8 cellular contexts compared by ENCODE assay signal in the genomic region with DNA sequence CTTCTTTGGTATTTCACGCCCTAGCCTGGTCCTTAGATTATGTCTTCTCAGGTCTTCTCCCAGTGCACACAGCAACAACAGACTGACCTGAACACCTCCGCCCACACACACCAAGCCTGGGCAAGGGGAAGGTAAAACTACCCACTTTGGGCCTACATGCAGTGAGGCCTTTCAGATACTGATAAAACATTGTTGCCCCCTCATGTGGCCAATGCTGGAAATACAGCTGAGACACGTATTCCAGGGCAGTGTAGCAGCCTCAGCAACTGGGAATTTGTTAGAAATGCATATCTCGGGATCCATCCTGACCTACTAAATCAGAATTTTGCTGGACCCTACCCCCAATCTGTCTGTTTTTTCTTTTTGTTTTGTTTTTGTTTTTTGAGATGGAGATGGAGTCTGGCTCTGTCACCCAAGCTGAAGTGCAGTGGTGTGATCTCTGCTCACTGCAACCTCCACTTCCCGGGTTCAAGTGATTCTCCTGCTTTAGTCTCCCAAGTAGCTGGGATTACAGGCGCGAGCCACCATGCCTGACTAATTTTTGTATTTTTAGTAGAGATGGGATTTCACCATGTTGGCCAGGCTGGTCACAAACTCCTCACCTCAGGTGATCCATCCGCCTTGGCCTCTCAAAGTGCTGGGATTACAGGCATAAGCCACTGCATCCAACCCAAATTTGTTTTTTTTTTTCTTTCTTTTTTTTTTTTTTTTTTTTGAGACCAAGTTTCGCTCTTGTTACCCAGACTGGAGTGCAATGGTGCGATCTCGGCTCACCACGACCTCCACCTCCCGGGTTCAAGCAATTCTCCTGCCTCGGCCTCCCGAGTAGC. TPM values are rescaled to one million over a fixed set of nuclear protein-coding genes. Genes with fewer than 3 reads are reported as not detected.
A peak's percentile ranks its signal among the peaks of the same experiment; 100 is the strongest.
DNase-seq lines count a peak whose midpoint lies in the region; ATAC-seq, FAIRE-seq and TF ChIP-seq lines count a peak whose summit lies in the region.
"Not testable (repeated sequence)": the region's sequence is repeated elsewhere in the genome, so short reads cannot be mapped to it uniquely, and the experiment has no call there.

No MANE protein-coding gene starts in this region.

- not testable (repeated sequence) for H3K4me2 ChIP-seq in PC-9

- in situ Hi-C loops in ACHN (cut with HindIII; ENCODE audit: low pct_ligation_motif_present, low pct_unique_long_range_greater_than_20kb, low sequenced_read_pairs), result not testable (repeated sequence)

- FAIRE-seq in GM18507 (lab: Jason Lieb, UNC), result peak; percentile 80

- not testable (repeated sequence) for H3K27me3 ChIP-seq in PC-9 (ENCODE audit: insufficient read depth, low read depth)

- ATAC-seq in left colon, result peak; percentile 74

- peak; percentile 79 for DNase-seq in ACHN
- DNase-seq in GM18507 (ENCODE audit: extremely low spot score, insufficient read length, low read depth), result peak; percentile 50
- peak; percentile 67 to 79 for DNase-seq in PC-9
- peak; percentile 42 to 73 (median 61) for DNase-seq in activated CD8-positive, alpha-beta memory T cell treated with anti-CD3 and anti-CD28 coated beads for 48 hours (ENCODE audit: low read depth in 2 of 3, low spot score in 2 of 3)
- peak; percentile 75 to 83 for DNase-seq in dermis microvascular lymphatic vessel endothelial cell (ENCODE audit: low read depth in 2 of 2)
- peak; percentile 60 to 88 for DNase-seq in left colon
- peak; percentile 87 for DNase-seq in stimulated activated CD4-positive, alpha-beta T cell treated with anti-CD3 and anti-CD28 coated beads, Interleukin-15, amount 100 ng/mL, for 24 hours

- POLR2A ChIA-PET in PC-9 (lab: Charles Lee; ENCODE audit: unreplicated experiment), result interaction anchor here (0.5 to 1.1 kb wide), 4 partner anchors 17 to 133 kb away, joined by 3 to 11 read pairs (median 6); no protein-coding TSS in a partner anchor

- TF ChIP-seq CTCF in LNCAP (IDR thresholded peaks at IDR 0.05), result peak; percentile 65
- peak; percentile 83 for TF ChIP-seq CTCF in PC-9 (conservative IDR thresholded peaks at IDR 0.05)

- not testable (repeated sequence) for H3K79me2 ChIP-seq in PC-9 (ENCODE audit: low read depth)

- not testable (repeated sequence) for H2AFZ ChIP-seq in PC-9

- CTCF ChIA-PET in PC-9 (lab: Charles Lee), result interaction anchor here (0.6 to 1.5 kb wide), 6 partner anchors 17 to 384 kb away, joined by 3 to 9 read pairs (median 4); no protein-coding TSS in a partner anchor

- H3K9me3 ChIP-seq in PC-9 (ENCODE audit: insufficient read depth, low read depth), result not testable (repeated sequence)

- not testable (repeated sequence) for BruUV-seq in PC-9 (replicated peaks; lab: Mats Ljungman, UMichigan)

- H3K4me3 ChIP-seq in PC-9, result not testable (repeated sequence)

- peaks cover 18% of the 10 kb centered on the region for H3K36me3 ChIP-seq in PC-9 (ENCODE audit: low read depth)

- not testable (repeated sequence) for H3K27ac ChIP-seq in PC-9

- not testable (repeated sequence) for H3K4me1 ChIP-seq in PC-9 (replicated peaks; ENCODE audit: insufficient read depth)

- H3F3A ChIP-seq in PC-9 (ENCODE audit: insufficient read depth, low read depth), result peaks cover 68% of the 10 kb centered on the region

- intact Hi-C loops in PC-9 (cut with micrococcal nuclease; ENCODE audit: unreplicated experiment) (loop anchor here (1.0 to 2.0 kb wide), 2 partner anchors 56 to 115 kb away; no protein-coding TSS in a partner anchor), left colon (cut with DNase I, micrococcal nuclease) (loop anchor here in 1 of 2 donors (10.0 kb wide), 1 partner anchor 123 kb away; no protein-coding TSS in a partner anchor)

- H4K20me1 ChIP-seq in PC-9 (ENCODE audit: insufficient read depth), result not testable (repeated sequence)

- H3K9me2 ChIP-seq in PC-9 (ENCODE audit: insufficient read depth), result not testable (repeated sequence)

RNA-seq across cellular contexts. Expression of a gene that starts 19.5 kb away (rescaled TPM):
- total RNA-seq in PC-9 (2021) (47.6 and 69.5 TPM in 2 replicates), dermis microvascular lymphatic vessel endothelial cell (9.1 and 10.1 TPM in 2 replicates), left colon (10 to 100 TPM; 73.6 to 74.8 TPM)

RNA-seq across cellular contexts. Expression of a gene that starts 20.1 kb away (rescaled TPM):
- total RNA-seq in PC-9 (2021) (65.2 and 86.8 TPM in 2 replicates), dermis microvascular lymphatic vessel endothelial cell (35.9 and 60.9 TPM in 2 replicates), left colon (10 to 100 TPM; 55.7 to 60.6 TPM)

RNA-seq across cellular contexts. Expression of a gene that starts 26.3 kb away (rescaled TPM):
- total RNA-seq in PC-9 (2021) (64.0 and 73.7 TPM in 2 replicates), dermis microvascular lymphatic vessel endothelial cell (29.3 and 43.2 TPM in 2 replicates), left colon (10 to 100 TPM; 41.7 to 52.0 TPM)

RNA-seq across cellular contexts. Expression of a gene that starts 29.1 kb away (rescaled TPM):
- total RNA-seq in PC-9 (2021), result 15.1 and 29.4 TPM in 2 replicates
- total RNA-seq in dermis microvascular lymphatic vessel endothelial cell, result 2.7 and 3.4 TPM in 2 replicates
- total RNA-seq in left colon, result 10 to 100 TPM; 11.3 to 13.1 TPM

RNA-seq across cellular contexts. Expression of a gene that starts 40.4 kb away (rescaled TPM):
- 14.7 and 16.9 TPM in 2 replicates for total RNA-seq in PC-9 (2021)
- total RNA-seq in dermis microvascular lymphatic vessel endothelial cell, result 2.2 and 2.5 TPM in 2 replicates
- 1 to 10 TPM; 4.2 to 4.7 TPM for total RNA-seq in left colon
